ENCODE assay signal across 16 cellular contexts in the genomic region with DNA sequence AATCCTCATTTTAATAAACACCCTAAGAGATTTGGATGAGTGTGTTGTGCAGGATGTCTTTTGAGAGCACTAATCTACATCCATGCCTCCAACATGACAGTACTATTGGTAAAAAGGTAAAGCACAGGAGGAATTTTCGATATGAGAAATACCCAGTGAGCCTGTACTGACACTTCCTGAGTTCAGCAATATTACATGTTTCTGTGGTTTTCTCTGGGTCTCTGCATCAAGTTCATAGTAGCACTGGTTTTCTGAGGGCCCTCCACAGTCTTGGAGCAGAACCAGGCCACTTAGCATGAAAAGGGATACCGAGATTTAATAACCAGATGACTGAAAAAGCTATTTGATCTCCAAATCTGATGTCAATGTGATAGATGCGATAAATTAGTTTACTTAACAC.
DNase-seq lines count a peak whose midpoint lies in the region; ATAC-seq, FAIRE-seq and TF ChIP-seq lines count a peak whose summit lies in the region.
"Had no signal": no experiment of that assay in that cellular context is flagged by ENCODE, and none has a peak within 500 bp of the region (broad histone marks: within the 10 kb centered on the region; RNA-seq: fewer than 3 reads in every experiment).

No MANE protein-coding gene starts in this region.

- no peak for DNase-seq in GM12892 (ENCODE audit: insufficient read length)
- no peak for DNase-seq in NCI-H1930 (lab: John Stamatoyannopoulos, UW)
- no peak for DNase-seq in A172 (ENCODE audit: low spot score)
- no peak for DNase-seq in anterior cingulate cortex (lab: John Stamatoyannopoulos, UW)
- DNase-seq: activated CD4-positive, CD25-positive, alpha-beta regulatory T cell; activated CD8-positive, alpha-beta memory T cell treated with anti-CD3 and anti-CD28 coated beads for 24 hours; gastrocnemius medialis; NCI-H1092; NCI-H526; SJCRH30; stimulated activated naive CD8-positive, alpha-beta T cell treated with anti-CD3 and anti-CD28 coated beads, Interleukin-15, amount 100 ng/mL, for 72 hours; T-helper 2 cell had no signal

- ATAC-seq in GM19397 (IDR thresholded peaks at IDR 0.05; ENCODE audit: unreplicated experiment) = peak; percentile 35
- peak; percentile 64 for ATAC-seq in HG02759 (IDR thresholded peaks at IDR 0.05; ENCODE audit: unreplicated experiment)
- ATAC-seq in HG03354 (IDR thresholded peaks at IDR 0.05; ENCODE audit: poor library complexity, severe bottlenecking, unreplicated experiment) = peak; percentile 50
- no peak for ATAC-seq in GM19452 (IDR thresholded peaks at IDR 0.05; ENCODE audit: unreplicated experiment)
- ATAC-seq: gastrocnemius medialis; stimulated activated naive CD8-positive, alpha-beta T cell treated with anti-CD3 and anti-CD28 coated beads, Interleukin-15, amount 100 ng/mL, for 72 hours had no signal

- no peak for TF ChIP-seq POLR2A in GM12892 (IDR thresholded peaks at IDR 0.05; ENCODE audit: low read depth, low read length)

- FAIRE-seq in GM12892 (lab: Jason Lieb, UNC) = peak; percentile 88
